1 cellular context compared by ENCODE assay signal in genomic region chr10:125605167-125605566, GRCh38.
TF ChIP-seq lines count a peak whose summit lies in the region.

No MANE protein-coding gene starts in this region.

TF ChIP-seq in K562, 482 proteins besides CTCF, POLR2A, EP300 and RAD21 (continued from another document and continues in another):
- no peak for TF ChIP-seq FOXP4 (CRISPR knock-in tag; IDR thresholded peaks at IDR 0.05; ENCODE audit: borderline replicate concordance)
- no peak for TF ChIP-seq ZNF197 (CRISPR knock-in tag; IDR thresholded peaks at IDR 0.05; ENCODE audit: low read depth)
- TF ChIP-seq LEF1 (IDR thresholded peaks at IDR 0.05): no peak
- TF ChIP-seq STAT6 (CRISPR knock-in tag; IDR thresholded peaks at IDR 0.05): no peak
- no peak for TF ChIP-seq ZNF668 (CRISPR knock-in tag; IDR thresholded peaks at IDR 0.05)
- TF ChIP-seq MAZ (CRISPR knock-in tag; conservative IDR thresholded peaks at IDR 0.05 in 1 of 2, IDR thresholded peaks at IDR 0.05 in 1 of 2): peak in 1 of 2 experiments; percentile 41; a peak in 1 of 4 replicates
- no peak for TF ChIP-seq GTF2E2 (tag; IDR thresholded peaks at IDR 0.05)
- no peak for TF ChIP-seq ZNF644 (tag; IDR thresholded peaks at IDR 0.05; ENCODE audit: low read depth)
- TF ChIP-seq RBM14 (IDR thresholded peaks at IDR 0.05; ENCODE audit: borderline replicate concordance, insufficient read depth, low read depth, low read length): no peak
- TF ChIP-seq GATA2 (CRISPR knock-in tag; IDR thresholded peaks at IDR 0.05): peak; percentile 94
- TF ChIP-seq PML (IDR thresholded peaks at IDR 0.05; ENCODE audit: low read length): peak; percentile 99
- no peak for TF ChIP-seq DLX4 (CRISPR knock-in tag; IDR thresholded peaks at IDR 0.05)
- no peak for TF ChIP-seq AFF4 (CRISPR knock-in tag; IDR thresholded peaks at IDR 0.05)
- TF ChIP-seq NCOA4 (IDR thresholded peaks at IDR 0.05; ENCODE audit: partially characterized antibody): no peak
- TF ChIP-seq ZHX1 (conservative IDR thresholded peaks at IDR 0.05; ENCODE audit: low read length): no peak
- no peak for TF ChIP-seq E2F8 (IDR thresholded peaks at IDR 0.05; ENCODE audit: low read depth, partially characterized antibody)
- TF ChIP-seq NFE2 (IDR thresholded peaks at IDR 0.05; ENCODE audit: low read depth): no peak
- TF ChIP-seq HDAC1 (IDR thresholded peaks at IDR 0.05): peak in 1 of 2 experiments; percentile 73; a peak in 2 of 4 replicates
- TF ChIP-seq ID3 (CRISPR knock-in tag; IDR thresholded peaks at IDR 0.05): no peak
- peak; percentile 88 for TF ChIP-seq ID3 (tag; IDR thresholded peaks at IDR 0.05)
- no peak for TF ChIP-seq FOXO4 (CRISPR knock-in tag; IDR thresholded peaks at IDR 0.05)
- no peak for TF ChIP-seq SLC30A9 (CRISPR knock-in tag; IDR thresholded peaks at IDR 0.05)
- TF ChIP-seq CBFB (CRISPR knock-in tag; IDR thresholded peaks at IDR 0.05): peak; percentile 100
- no peak for TF ChIP-seq NBN (IDR thresholded peaks at IDR 0.05; ENCODE audit: low read depth)
- peak; percentile 96 for TF ChIP-seq CBFA2T3 (IDR thresholded peaks at IDR 0.05)
- TF ChIP-seq HDAC3 (IDR thresholded peaks at IDR 0.05; ENCODE audit: borderline replicate concordance, partially characterized antibody): peak; percentile 25
- TF ChIP-seq RBM25 (IDR thresholded peaks at IDR 0.05; ENCODE audit: low read depth, low read length, severe bottlenecking): no peak
- TF ChIP-seq HOMEZ (CRISPR knock-in tag; IDR thresholded peaks at IDR 0.05): no peak
- 0 out of 2 replicates have a peak, but pooled peaks have one; percentile 29 for TF ChIP-seq ZNF274 (IDR thresholded peaks at IDR 0.05; ENCODE audit: borderline replicate concordance, low read depth, low read length)
- no peak for TF ChIP-seq EP400 (IDR thresholded peaks at IDR 0.05)
- no peak for TF ChIP-seq CBX2 (IDR thresholded peaks at IDR 0.05; ENCODE audit: insufficient read depth, low read length, poor library complexity, severe bottlenecking)
- TF ChIP-seq NCOA2 (IDR thresholded peaks at IDR 0.05; ENCODE audit: partially characterized antibody in 2 of 2): no peak
- TF ChIP-seq DIDO1 (tag; IDR thresholded peaks at IDR 0.05; ENCODE audit: low read depth): no peak
- TF ChIP-seq ZNF583 (CRISPR knock-in tag; IDR thresholded peaks at IDR 0.05): no peak
- peak; percentile 15; the same call in 1 of the 2 replicates for TF ChIP-seq TFAP4 (CRISPR knock-in tag; IDR thresholded peaks at IDR 0.05; ENCODE audit: borderline replicate concordance)
- TF ChIP-seq ZNF217 (CRISPR knock-in tag; IDR thresholded peaks at IDR 0.05): no peak
- TF ChIP-seq POLR2AphosphoS2 (IDR thresholded peaks at IDR 0.05; ENCODE audit: low read length): no peak
- peak; percentile 59; the same call in 1 of the 2 replicates for TF ChIP-seq CREB3 (tag; conservative IDR thresholded peaks at IDR 0.05; ENCODE audit: low read depth)
- no peak for TF ChIP-seq SIN3A (IDR thresholded peaks at IDR 0.05; ENCODE audit: borderline replicate concordance in 2 of 2, control insufficient read depth in 1 of 2, low read depth in 2 of 2, low read length in 2 of 2)
- TF ChIP-seq ZNF785 (CRISPR knock-in tag; IDR thresholded peaks at IDR 0.05): no peak
- no peak for TF ChIP-seq ARHGAP35 (IDR thresholded peaks at IDR 0.05; ENCODE audit: partially characterized antibody)
- TF ChIP-seq TAL1 (IDR thresholded peaks at IDR 0.05): peak; percentile 95
- TF ChIP-seq MYNN (IDR thresholded peaks at IDR 0.05): no peak
- TF ChIP-seq MYNN (CRISPR knock-in tag; IDR thresholded peaks at IDR 0.05): no peak
- TF ChIP-seq ZNF133 (CRISPR knock-in tag; IDR thresholded peaks at IDR 0.05): no peak
